28 cellular contexts compared by ENCODE assay signal in the genomic region with DNA sequence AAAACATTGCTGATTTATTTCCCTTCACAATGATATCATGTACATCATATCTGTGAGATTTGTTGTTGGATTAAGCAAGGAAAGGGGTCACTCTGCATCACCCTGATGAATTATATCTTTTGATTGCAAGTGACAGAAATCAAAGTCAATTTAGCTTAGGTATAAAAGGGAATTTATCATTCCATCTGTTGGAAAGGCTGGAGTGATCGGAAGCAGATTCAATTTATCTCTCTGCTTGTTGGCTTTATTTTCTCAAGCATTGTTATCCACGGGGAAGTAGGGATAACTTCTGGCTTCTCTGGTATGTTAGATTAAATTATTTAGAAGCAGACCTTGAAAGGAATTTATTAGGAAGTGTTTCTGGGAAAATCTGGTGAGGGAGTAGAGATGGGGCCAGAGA.
"Had no signal": no experiment of that assay in that cellular context is flagged by ENCODE, and none has a peak within 500 bp of the region (broad histone marks: within the 10 kb centered on the region; RNA-seq: fewer than 3 reads in every experiment).

No MANE protein-coding gene starts in this region.

- H3K4me3 Mint-ChIP-seq: stimulated activated effector memory CD8-positive, alpha-beta T cell treated with anti-CD3 and anti-CD28 coated beads, Interleukin-12 subunit alpha, Interleukin-12 subunit beta, amount 100 ng/mL, for 72 hours; stimulated activated memory B cell treated with anti-CD40 and anti-IgM and Interleukin-4, amounts not matched to agents 10 μg/mL and 1 μg/mL and 100 μg/mL, for 72 hours; stimulated activated naive B cell treated with anti-CD40 and anti-IgM and Interleukin-4, amounts not matched to agents 10 μg/mL and 1 μg/mL and 100 μg/mL, for 72 hours; stimulated activated naive CD8-positive, alpha-beta T cell treated with anti-CD3 and anti-CD28 coated beads, Interleukin-15, amount 100 ng/mL, for 72 hours; stimulated activated naive CD8-positive, alpha-beta T cell treated with anti-CD3 and anti-CD28 coated beads, Interleukin-15, Interleukin-2, amounts not matched to agents 100 ng/mL and 50 ng/mL, for 24 hours; type B pancreatic cell had no signal

- H3K9me3 ChIP-seq: stomach, suprapubic skin, testis, thoracic aorta, thyroid gland, tibial artery, tibial nerve, transverse colon, upper lobe of left lung, upper lobe of right lung, uterus, vagina had no signal

- DNase-seq: stimulated activated CD4-positive, alpha-beta T cell treated with anti-CD3 and anti-CD28 coated beads, Interleukin-2, amount 100 ng/mL, for 48 hours; stimulated activated CD4-positive, alpha-beta T cell treated with anti-CD3 and anti-CD28 coated beads, Interleukin-4, amount 100 ng/mL, for 1 hour; stimulated activated CD4-positive, alpha-beta T cell treated with anti-CD3 and anti-CD28 coated beads, Interleukin-4, amount 100 ng/mL, for 24 hours; stimulated activated CD4-positive, alpha-beta T cell treated with anti-CD3 and anti-CD28 coated beads, Interleukin-4, amount 100 ng/mL, for 4 hours; stimulated activated CD8-positive, alpha-beta memory T cell treated with anti-CD3 and anti-CD28 coated beads, Interleukin-4, amount 100 ng/mL, for 48 hours; stimulated activated naive B cell treated with anti-CD40 and anti-IgM and Interleukin-4, amounts not matched to agents 10 μg/mL and 1 μg/mL and 100 μg/mL, for 72 hours; stimulated activated naive CD4-positive, alpha-beta T cell; stimulated activated naive CD4-positive, alpha-beta T cell treated with Interleukin-2 at 50 U/mL for 16 hours; stimulated activated naive CD8-positive, alpha-beta T cell treated with anti-CD3 and anti-CD28 coated beads, Interleukin-15, amount 100 ng/mL, for 72 hours; stimulated activated naive CD8-positive, alpha-beta T cell treated with anti-CD3 and anti-CD28 coated beads, Interleukin-15, Interleukin-2, amounts not matched to agents 100 U/mL and 50 U/mL, for 24 hours; stomach; substantia nigra; testis; thyroid gland; tibial artery; transverse colon; trophoblast cell; upper lobe of left lung; upper lobe of right lung; uterus had no signal

- H3K9me3 Mint-ChIP-seq: stimulated activated naive CD8-positive, alpha-beta T cell treated with anti-CD3 and anti-CD28 coated beads, Interleukin-15, Interleukin-2, amounts not matched to agents 100 ng/mL and 50 ng/mL, for 24 hours; type B pancreatic cell had no signal

- H3K27ac Mint-ChIP-seq: stimulated activated effector memory CD8-positive, alpha-beta T cell treated with anti-CD3 and anti-CD28 coated beads, Interleukin-12 subunit alpha, Interleukin-12 subunit beta, amount 100 ng/mL, for 72 hours; stimulated activated memory B cell treated with anti-CD40 and anti-IgM and Interleukin-4, amounts not matched to agents 10 μg/mL and 1 μg/mL and 100 μg/mL, for 72 hours; stimulated activated naive B cell treated with anti-CD40 and anti-IgM and Interleukin-4, amounts not matched to agents 10 μg/mL and 1 μg/mL and 100 μg/mL, for 72 hours; stimulated activated naive CD8-positive, alpha-beta T cell treated with anti-CD3 and anti-CD28 coated beads, Interleukin-15, amount 100 ng/mL, for 72 hours; stimulated activated naive CD8-positive, alpha-beta T cell treated with anti-CD3 and anti-CD28 coated beads, Interleukin-15, Interleukin-2, amounts not matched to agents 100 ng/mL and 50 ng/mL, for 24 hours; type B pancreatic cell had no signal

- H3K4me3 ChIP-seq: stomach, suprapubic skin, testis, thoracic aorta, thyroid gland, tibial artery, tibial nerve, transverse colon, upper lobe of left lung, upper lobe of right lung, uterus, vagina had no signal

- H3K36me3 ChIP-seq: stomach, suprapubic skin, thoracic aorta, thyroid gland, tibial artery, tibial nerve, transverse colon, upper lobe of left lung, upper lobe of right lung, uterus, vagina had no signal

- H3K36me3 Mint-ChIP-seq: stimulated activated effector memory CD8-positive, alpha-beta T cell treated with anti-CD3 and anti-CD28 coated beads, Interleukin-12 subunit alpha, Interleukin-12 subunit beta, amount 100 ng/mL, for 72 hours; stimulated activated memory B cell treated with anti-CD40 and anti-IgM and Interleukin-4, amounts not matched to agents 10 μg/mL and 1 μg/mL and 100 μg/mL, for 72 hours; stimulated activated naive B cell treated with anti-CD40 and anti-IgM and Interleukin-4, amounts not matched to agents 10 μg/mL and 1 μg/mL and 100 μg/mL, for 72 hours; type B pancreatic cell had no signal

- H3K27me3 Mint-ChIP-seq: stimulated activated memory B cell treated with anti-CD40 and anti-IgM and Interleukin-4, amounts not matched to agents 10 μg/mL and 1 μg/mL and 100 μg/mL, for 72 hours; stimulated activated naive B cell treated with anti-CD40 and anti-IgM and Interleukin-4, amounts not matched to agents 10 μg/mL and 1 μg/mL and 100 μg/mL, for 72 hours; stimulated activated naive CD8-positive, alpha-beta T cell treated with anti-CD3 and anti-CD28 coated beads, Interleukin-15, amount 100 ng/mL, for 72 hours; stimulated activated naive CD8-positive, alpha-beta T cell treated with anti-CD3 and anti-CD28 coated beads, Interleukin-15, Interleukin-2, amounts not matched to agents 100 ng/mL and 50 ng/mL, for 24 hours; type B pancreatic cell had no signal

- H3K4me1 Mint-ChIP-seq: stimulated activated effector memory CD8-positive, alpha-beta T cell treated with anti-CD3 and anti-CD28 coated beads, Interleukin-12 subunit alpha, Interleukin-12 subunit beta, amount 100 ng/mL, for 72 hours; stimulated activated memory B cell treated with anti-CD40 and anti-IgM and Interleukin-4, amounts not matched to agents 10 μg/mL and 1 μg/mL and 100 μg/mL, for 72 hours; stimulated activated naive B cell treated with anti-CD40 and anti-IgM and Interleukin-4, amounts not matched to agents 10 μg/mL and 1 μg/mL and 100 μg/mL, for 72 hours; stimulated activated naive CD8-positive, alpha-beta T cell treated with anti-CD3 and anti-CD28 coated beads, Interleukin-15, amount 100 ng/mL, for 72 hours had no signal

- H3K27me3 ChIP-seq: stomach, suprapubic skin, testis, thyroid gland, tibial artery, tibial nerve, transverse colon, upper lobe of left lung, upper lobe of right lung, uterus, vagina had no signal

- H3K27ac ChIP-seq: stomach, suprapubic skin, testis, thoracic aorta, thyroid gland, tibial artery, tibial nerve, transverse colon, upper lobe of left lung, upper lobe of right lung, vagina had no signal

- ATAC-seq: stimulated activated effector memory CD8-positive, alpha-beta T cell treated with anti-CD3 and anti-CD28 coated beads, Interleukin-12 subunit alpha, Interleukin-12 subunit beta, amount 100 ng/mL, for 72 hours; stimulated activated memory B cell treated with anti-CD40 and anti-IgM and Interleukin-4, amounts not matched to agents 10 μg/mL and 1 μg/mL and 100 μg/mL, for 72 hours; stimulated activated naive B cell treated with anti-CD40 and anti-IgM and Interleukin-4, amounts not matched to agents 10 μg/mL and 1 μg/mL and 100 μg/mL, for 72 hours; stimulated activated naive CD8-positive, alpha-beta T cell treated with anti-CD3 and anti-CD28 coated beads, Interleukin-15, amount 100 ng/mL, for 72 hours; stimulated activated naive CD8-positive, alpha-beta T cell treated with anti-CD3 and anti-CD28 coated beads, Interleukin-15, Interleukin-2, amounts not matched to agents 100 U/mL and 50 U/mL, for 24 hours; upper lobe of right lung had no signal

- H3K4me1 ChIP-seq: stomach, suprapubic skin, testis, thyroid gland, tibial nerve, transverse colon, upper lobe of left lung, upper lobe of right lung, vagina had no signal
